In genomic region chr16:80253741-80254140, GRCh38 we compare ENCODE assay signal across 23 cellular contexts.
"Had no signal": no experiment of that assay in that cellular context is flagged by ENCODE, and none has a peak within 500 bp of the region (broad histone marks: within the 10 kb centered on the region; RNA-seq: fewer than 3 reads in every experiment).

No MANE protein-coding gene starts in this region.

- H2AFZ ChIP-seq: hepatocyte had no signal

- H3K4me1 Mint-ChIP-seq: memory B cell; mesothelial cell of epicardium; naive B cell; stimulated activated naive CD8-positive, alpha-beta T cell treated with anti-CD3 and anti-CD28 coated beads, Interleukin-15, amount 100 ng/mL, for 72 hours had no signal

- H3K9me3 ChIP-seq: heart left ventricle, lower lobe of right lung, mucosa of descending colon, psoas muscle, right lobe of liver, suprapubic skin, vagina had no signal

- H3K36me3 Mint-ChIP-seq: memory B cell; mesothelial cell of epicardium; naive B cell; natural killer cell treated with Interleukin-12 subunit alpha and Interleukin-12 subunit beta and Interleukin-15 and Interleukin-18, amount 100 ng/mL, for 72 hours had no signal

- H3K27me3 ChIP-seq: hepatocyte, right lobe of liver, suprapubic skin, vagina had no signal

- H3K27ac ChIP-seq: dorsolateral prefrontal cortex, heart left ventricle, hepatocyte, lower lobe of right lung, psoas muscle, right lobe of liver, suprapubic skin, vagina had no signal

- ATAC-seq: heart left ventricle; left colon; left ventricle myocardium superior; lower lobe of right lung; mucosa of descending colon; natural killer cell treated with Interleukin-12 subunit alpha and Interleukin-12 subunit beta and Interleukin-15 and Interleukin-18, amount 100 ng/mL, for 72 hours; psoas muscle; right lobe of liver; stimulated activated naive CD8-positive, alpha-beta T cell treated with anti-CD3 and anti-CD28 coated beads, Interleukin-15, amount 100 ng/mL, for 72 hours had no signal

- H3K4me3 ChIP-seq: dorsolateral prefrontal cortex, heart left ventricle, hepatocyte, lower lobe of right lung, mucosa of descending colon, psoas muscle, right lobe of liver, suprapubic skin, vagina had no signal

- H3K79me2 ChIP-seq: hepatocyte had no signal

- H3K27ac Mint-ChIP-seq: memory B cell; mesothelial cell of epicardium; naive B cell; natural killer cell treated with Interleukin-12 subunit alpha and Interleukin-12 subunit beta and Interleukin-15 and Interleukin-18, amount 100 ng/mL, for 72 hours; stimulated activated naive CD8-positive, alpha-beta T cell treated with anti-CD3 and anti-CD28 coated beads, Interleukin-15, amount 100 ng/mL, for 72 hours had no signal

- H3K9me3 Mint-ChIP-seq: memory B cell; mesothelial cell of epicardium; natural killer cell treated with Interleukin-12 subunit alpha and Interleukin-12 subunit beta and Interleukin-15 and Interleukin-18, amount 100 ng/mL, for 72 hours; stimulated activated naive CD8-positive, alpha-beta T cell treated with anti-CD3 and anti-CD28 coated beads, Interleukin-15, amount 100 ng/mL, for 72 hours had no signal

- H3K36me3 ChIP-seq: heart left ventricle, lower lobe of right lung, right lobe of liver, suprapubic skin, vagina had no signal

- H3K4me1 ChIP-seq: lower lobe of right lung, psoas muscle, right lobe of liver, vagina had no signal

- H3K4me2 ChIP-seq: hepatocyte had no signal

- DNase-seq: dorsolateral prefrontal cortex; effector CD4-positive, alpha-beta T cell; heart left ventricle; kidney; left colon; left ventricle myocardium superior; lower lobe of right lung; mucosa of descending colon; naive B cell; psoas muscle; right lobe of liver; small intestine; stimulated activated CD4-positive, alpha-beta T cell treated with anti-CD3 and anti-CD28 coated beads, Interleukin-15, amount 100 ng/mL, for 24 hours; stimulated activated CD4-positive, alpha-beta T cell treated with anti-CD3 and anti-CD28 coated beads, Interleukin-2, amount 100 ng/mL, for 48 hours; stimulated activated naive CD4-positive, alpha-beta T cell; stimulated activated naive CD8-positive, alpha-beta T cell treated with anti-CD3 and anti-CD28 coated beads, Interleukin-15, amount 100 ng/mL, for 72 hours; trophoblast cell had no signal

- H3K4me3 Mint-ChIP-seq: memory B cell; mesothelial cell of epicardium; naive B cell; natural killer cell treated with Interleukin-12 subunit alpha and Interleukin-12 subunit beta and Interleukin-15 and Interleukin-18, amount 100 ng/mL, for 72 hours; stimulated activated naive CD8-positive, alpha-beta T cell treated with anti-CD3 and anti-CD28 coated beads, Interleukin-15, amount 100 ng/mL, for 72 hours had no signal
